ENCODE assay signal across 8 cellular contexts in genomic region chr12:69239922-69240624, GRCh38. TPM values are rescaled to one million over a fixed set of nuclear protein-coding genes. Genes with fewer than 3 reads are reported as not detected.
A peak's percentile ranks its signal among the peaks of the same experiment; 100 is the strongest.
DNase-seq lines count a peak whose midpoint lies in the region; ATAC-seq and TF ChIP-seq lines count a peak whose summit lies in the region.

No MANE protein-coding gene starts in this region.

- no peaks in the 10 kb centered on the region for H3K9me3 ChIP-seq in lower lobe of right lung

- ATAC-seq in HG02588 (IDR thresholded peaks at IDR 0.05; ENCODE audit: unreplicated experiment) (peak; percentile 31), lower lobe of right lung (peak; percentile 60 to 69)

- TF ChIP-seq CTCF in dorsolateral prefrontal cortex (IDR thresholded peaks at IDR 0.05 in 54 of 56, conservative IDR thresholded peaks at IDR 0.05 in 2 of 56; ENCODE audit: low read depth in 1 of 56, partially characterized antibody in 56 of 56) (no peak), lower lobe of right lung (IDR thresholded peaks at IDR 0.05) (no peak)

- no peaks in the 10 kb centered on the region for H3K36me3 ChIP-seq in lower lobe of right lung

- H3K4me3 ChIP-seq in dorsolateral prefrontal cortex, result peak overlapping the region; percentile 43 to 95 (median 84)
- peak overlapping the region; percentile 84 for H3K4me3 ChIP-seq in lower lobe of right lung

- peaks cover 43% of the 10 kb centered on the region for H3K4me1 ChIP-seq in lower lobe of right lung

- peak; percentile 38 for DNase-seq in NCI-H1092 treated with DMSO at 0.1 percent for 48 hours (lab: John Stamatoyannopoulos, UW)
- DNase-seq in NCI-H1092 (lab: John Stamatoyannopoulos, UW), result no peak
- DNase-seq in NCI-H128 (lab: John Stamatoyannopoulos, UW; ENCODE audit: unreplicated experiment), result peak; percentile 35
- peak; percentile 21 to 28 for DNase-seq in activated CD4-positive, alpha-beta T cell treated with anti-CD3 and anti-CD28 coated beads, Interleukin-2, amount 50 U/mL, for 24 hours (ENCODE audit: low read depth in 1 of 2, low spot score in 1 of 2)
- peak in 9 of 10 donors; percentile 32 to 71 (median 48) for DNase-seq in dorsolateral prefrontal cortex
- peak; percentile 71 for DNase-seq in lower lobe of right lung
- peak in 2 of 3 donors; percentile 11 to 35 for DNase-seq in stimulated activated CD4-positive, alpha-beta T cell treated with anti-CD3 and anti-CD28 coated beads, TNF-alpha, amount 100 ng/mL, for 1 hour (ENCODE audit: low read depth in 3 of 3, low spot score in 1 of 3)

- intact Hi-C loops in dorsolateral prefrontal cortex (cut with DNase I) (loop anchor here (5.0 to 10.0 kb wide), 3 partner anchors 83 to 495 kb away; partner anchors contain the start of gene SLC35E3 (in 1 of the 2)), lower lobe of right lung (cut with DNase I) (no loop called here)

- peak overlapping the region in 57 of 59 donors; percentile 53 to 98 (median 91) for H3K27ac ChIP-seq in dorsolateral prefrontal cortex
- peak overlapping the region; percentile 94 for H3K27ac ChIP-seq in lower lobe of right lung

- H3K27me3 ChIP-seq in dorsolateral prefrontal cortex, result no peaks in the 10 kb centered on the region
- no peaks in the 10 kb centered on the region for H3K27me3 ChIP-seq in lower lobe of right lung (ENCODE audit: low read depth)

RNA-seq across cellular contexts. Expression of gene CPSF6, which starts 0.7 kb away (rescaled TPM):
- 100 to 1,000 TPM in 36 of 120 experiments, 10 to 100 TPM in 84; 76.6 to 122 (median 94.4) TPM for total RNA-seq in dorsolateral prefrontal cortex
- total RNA-seq in lower lobe of right lung, result 59.1 TPM
